Comparison of ENCODE assay signal across 21 cellular contexts in genomic region chr2:154247503-154247902, GRCh38.
"Had no signal": no experiment of that assay in that cellular context is flagged by ENCODE, and none has a peak within 500 bp of the region (broad histone marks: within the 10 kb centered on the region; RNA-seq: fewer than 3 reads in every experiment).

No MANE protein-coding gene starts in this region.

- H3K36me3 Mint-ChIP-seq: memory B cell; naive thymus-derived CD4-positive, alpha-beta T cell had no signal

- H3K27ac Mint-ChIP-seq: memory B cell; naive thymus-derived CD4-positive, alpha-beta T cell had no signal

- H3K4me1 Mint-ChIP-seq: memory B cell; naive thymus-derived CD4-positive, alpha-beta T cell had no signal

- H3K4me3 Mint-ChIP-seq: memory B cell; naive thymus-derived CD4-positive, alpha-beta T cell had no signal

- H3K9me3 Mint-ChIP-seq: memory B cell; naive thymus-derived CD4-positive, alpha-beta T cell had no signal

- H3K27me3 Mint-ChIP-seq: memory B cell; naive thymus-derived CD4-positive, alpha-beta T cell had no signal

- ATAC-seq: gastrocnemius medialis; heart right ventricle; left cardiac atrium; left lung; left ventricle myocardium superior; lower lobe of right lung; naive thymus-derived CD4-positive, alpha-beta T cell had no signal

- DNase-seq: dermis blood vessel endothelial cell; dorsolateral prefrontal cortex; effector CD4-positive, alpha-beta T cell; effector memory CD4-positive, alpha-beta T cell; foreskin fibroblast; foreskin melanocyte; gastrocnemius medialis; glutamatergic neuron; head of caudate nucleus; heart right ventricle; hippocampal formation; left cardiac atrium; left lung; left ventricle myocardium superior; lower lobe of right lung; mesendoderm; midbrain; naive thymus-derived CD4-positive, alpha-beta T cell had no signal

- H3K27me3 ChIP-seq: dorsolateral prefrontal cortex, esophagus muscularis mucosa, gastrocnemius medialis, heart right ventricle, left lung had no signal

- H3K27ac ChIP-seq: coronary artery, dorsolateral prefrontal cortex, esophagus muscularis mucosa, gastrocnemius medialis, heart right ventricle, left lung, lower lobe of right lung had no signal

- H3K4me1 ChIP-seq: esophagus muscularis mucosa, gastrocnemius medialis, heart right ventricle, left lung, lower lobe of right lung had no signal

- H3K4me3 ChIP-seq: coronary artery, dorsolateral prefrontal cortex, esophagus muscularis mucosa, gastrocnemius medialis, heart right ventricle, left lung, lower lobe of right lung had no signal

- H3K9me3 ChIP-seq: esophagus muscularis mucosa, gastrocnemius medialis, heart right ventricle, left lung, lower lobe of right lung had no signal

- H3K36me3 ChIP-seq: esophagus muscularis mucosa, gastrocnemius medialis, heart right ventricle, left lung, lower lobe of right lung had no signal
